ENCODE assay signal across 15 cellular contexts in the genomic region with DNA sequence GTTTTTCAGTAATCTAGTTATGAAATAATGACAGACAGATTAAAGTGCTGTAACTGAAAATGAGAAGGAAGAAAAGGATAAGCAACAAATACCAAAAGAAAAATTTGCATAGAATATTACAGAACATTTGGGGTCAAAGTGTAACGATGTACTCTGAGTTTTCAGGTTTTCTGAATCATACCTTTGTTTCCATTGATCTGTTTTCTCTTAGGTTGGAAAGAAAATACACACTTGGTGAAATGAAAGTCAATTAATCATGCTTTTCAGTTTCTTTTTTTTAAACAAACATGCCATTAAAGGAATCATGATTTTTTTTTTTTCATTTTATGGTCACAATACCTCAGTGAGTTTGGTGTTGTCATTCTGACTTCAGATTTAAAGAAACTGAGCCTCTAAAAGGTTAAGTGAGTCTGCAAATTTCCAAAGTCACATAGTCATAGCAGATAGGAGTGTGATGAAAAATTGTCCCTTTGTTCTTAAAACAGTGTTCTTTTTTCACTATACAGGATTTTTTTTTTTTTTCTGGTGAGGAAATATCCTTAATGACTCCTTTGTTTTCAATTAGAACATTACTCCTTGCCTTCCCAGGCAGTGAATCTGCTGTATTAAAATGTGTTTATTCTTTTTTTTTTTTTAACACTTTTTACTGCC.
DNase-seq lines count a peak whose midpoint lies in the region; ATAC-seq lines count a peak whose summit lies in the region.
"Had no signal": no experiment of that assay in that cellular context is flagged by ENCODE, and none has a peak within 500 bp of the region (broad histone marks: within the 10 kb centered on the region; RNA-seq: fewer than 3 reads in every experiment).

No MANE protein-coding gene starts in this region.

- peak; percentile 63 for ATAC-seq in stimulated activated naive CD8-positive, alpha-beta T cell treated with anti-CD3 and anti-CD28 coated beads, Interleukin-15, Interleukin-2, amounts not matched to agents 100 U/mL and 50 U/mL, for 24 hours
- ATAC-seq in HG03039 (IDR thresholded peaks at IDR 0.05; ENCODE audit: unreplicated experiment) (no peak), GM18511 (IDR thresholded peaks at IDR 0.05; ENCODE audit: unreplicated experiment) (no peak)

- no peaks in the 10 kb centered on the region for H3K9me3 Mint-ChIP-seq in activated T-cell treated with anti-CD3 and anti-CD28 coated beads, Interleukin-2, amount 50 U/mL, for 24 hours

- DNase-seq in activated T-cell treated with anti-CD3 and anti-CD28 coated beads, Interleukin-2, amount 50 U/mL, for 24 hours, result no peak
- DNase-seq in activated T-cell treated with anti-CD3 and anti-CD28 coated beads for 4 hours (no peak), NCI-H526 treated with DMSO at 0.1 percent for 48 hours (lab: John Stamatoyannopoulos, UW) (peak; percentile 22), globus pallidus (ENCODE audit: low spot score) (peak; percentile 55), DMS79 (lab: John Stamatoyannopoulos, UW) (no peak)
- DNase-seq in stimulated activated naive CD8-positive, alpha-beta T cell treated with anti-CD3 and anti-CD28 coated beads, Interleukin-15, Interleukin-2, amounts not matched to agents 100 U/mL and 50 U/mL, for 24 hours, result no peak
- DNase-seq: colonic mucosa, IMR-90, islet precursor cell, NCI-H1436, NCI-H510A treated with DMSO at 0.1 percent for 48 hours, SJCRH30, small intestine had no signal

- peaks cover 2% of the 10 kb centered on the region for H3K36me3 Mint-ChIP-seq in activated T-cell treated with anti-CD3 and anti-CD28 coated beads, Interleukin-2, amount 50 U/mL, for 24 hours (ENCODE audit: low read depth)

- H3K27ac Mint-ChIP-seq in activated T-cell treated with anti-CD3 and anti-CD28 coated beads, Interleukin-2, amount 50 U/mL, for 24 hours, result peak overlapping the region; percentile 91

- H3K4me1 Mint-ChIP-seq in activated T-cell treated with anti-CD3 and anti-CD28 coated beads, Interleukin-2, amount 50 U/mL, for 24 hours (ENCODE audit: low read depth), result peaks cover 59% of the 10 kb centered on the region

- H3K4me3 Mint-ChIP-seq in activated T-cell treated with anti-CD3 and anti-CD28 coated beads, Interleukin-2, amount 50 U/mL, for 24 hours, result no peak overlapping the region

- H3K27me3 Mint-ChIP-seq in activated T-cell treated with anti-CD3 and anti-CD28 coated beads, Interleukin-2, amount 50 U/mL, for 24 hours, result peaks cover 17% of the 10 kb centered on the region

Comparison
In these comparisons a context has a peak if more than half of its experiments do, and no peak if none do; other contexts are left out.
1. DNase-seq: peak in NCI-H526 treated with DMSO at 0.1 percent for 48 hours (single experiment) and globus pallidus (single experiment); none in activated T-cell treated with anti-CD3 and anti-CD28 coated beads, Interleukin-2, amount 50 U/mL, for 24 hours (single experiment), activated T-cell treated with anti-CD3 and anti-CD28 coated beads for 4 hours (single experiment), stimulated activated naive CD8-positive, alpha-beta T cell treated with anti-CD3 and anti-CD28 coated beads, Interleukin-15, Interleukin-2, amounts not matched to agents 100 U/mL and 50 U/mL, for 24 hours (single experiment) and DMS79 (single experiment).